ENCODE assay signal across 8 cellular contexts in the genomic region with DNA sequence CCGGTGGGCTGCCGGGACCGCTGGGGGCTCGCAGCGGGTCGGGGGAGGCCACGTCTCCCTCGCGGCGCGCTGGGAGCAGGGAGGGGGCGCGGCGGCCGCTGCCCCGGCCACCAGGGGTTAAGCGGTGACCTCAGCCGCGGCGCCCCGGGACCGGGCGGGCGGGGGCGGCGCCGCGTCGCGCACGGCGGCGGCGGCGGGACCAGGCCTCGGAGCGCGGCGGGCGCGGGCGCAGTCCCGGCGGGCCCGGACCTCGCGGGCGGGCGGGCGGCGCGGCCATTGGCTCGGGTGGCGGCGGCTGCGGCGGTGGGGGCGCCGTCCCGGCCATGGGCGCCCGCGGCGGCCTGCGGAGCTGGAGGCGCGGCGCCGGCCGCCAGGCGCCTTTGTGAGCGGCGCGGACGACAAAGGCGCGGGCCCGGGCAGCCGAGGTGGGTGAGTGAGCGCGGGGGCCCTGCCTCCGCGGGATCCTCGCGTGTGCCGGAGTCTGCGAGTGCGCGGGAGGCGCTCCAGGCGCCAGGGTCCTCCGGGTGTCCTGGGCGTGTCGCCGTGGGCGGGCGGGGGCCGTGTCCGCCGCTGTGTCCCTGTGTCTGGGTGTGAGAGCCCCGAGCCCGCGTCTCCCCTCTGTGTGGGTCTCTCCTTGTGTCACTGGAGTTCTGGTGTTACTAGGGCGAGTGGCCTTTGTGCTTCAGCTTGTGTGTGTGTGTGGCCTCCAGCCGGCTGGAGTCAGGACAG. TPM values are rescaled to one million over a fixed set of nuclear protein-coding genes. Genes with fewer than 3 reads are reported as not detected.
A peak's percentile ranks its signal among the peaks of the same experiment; 100 is the strongest.
DNase-seq lines count a peak whose midpoint lies in the region; TF ChIP-seq lines count a peak whose summit lies in the region.

A gene with protein sequence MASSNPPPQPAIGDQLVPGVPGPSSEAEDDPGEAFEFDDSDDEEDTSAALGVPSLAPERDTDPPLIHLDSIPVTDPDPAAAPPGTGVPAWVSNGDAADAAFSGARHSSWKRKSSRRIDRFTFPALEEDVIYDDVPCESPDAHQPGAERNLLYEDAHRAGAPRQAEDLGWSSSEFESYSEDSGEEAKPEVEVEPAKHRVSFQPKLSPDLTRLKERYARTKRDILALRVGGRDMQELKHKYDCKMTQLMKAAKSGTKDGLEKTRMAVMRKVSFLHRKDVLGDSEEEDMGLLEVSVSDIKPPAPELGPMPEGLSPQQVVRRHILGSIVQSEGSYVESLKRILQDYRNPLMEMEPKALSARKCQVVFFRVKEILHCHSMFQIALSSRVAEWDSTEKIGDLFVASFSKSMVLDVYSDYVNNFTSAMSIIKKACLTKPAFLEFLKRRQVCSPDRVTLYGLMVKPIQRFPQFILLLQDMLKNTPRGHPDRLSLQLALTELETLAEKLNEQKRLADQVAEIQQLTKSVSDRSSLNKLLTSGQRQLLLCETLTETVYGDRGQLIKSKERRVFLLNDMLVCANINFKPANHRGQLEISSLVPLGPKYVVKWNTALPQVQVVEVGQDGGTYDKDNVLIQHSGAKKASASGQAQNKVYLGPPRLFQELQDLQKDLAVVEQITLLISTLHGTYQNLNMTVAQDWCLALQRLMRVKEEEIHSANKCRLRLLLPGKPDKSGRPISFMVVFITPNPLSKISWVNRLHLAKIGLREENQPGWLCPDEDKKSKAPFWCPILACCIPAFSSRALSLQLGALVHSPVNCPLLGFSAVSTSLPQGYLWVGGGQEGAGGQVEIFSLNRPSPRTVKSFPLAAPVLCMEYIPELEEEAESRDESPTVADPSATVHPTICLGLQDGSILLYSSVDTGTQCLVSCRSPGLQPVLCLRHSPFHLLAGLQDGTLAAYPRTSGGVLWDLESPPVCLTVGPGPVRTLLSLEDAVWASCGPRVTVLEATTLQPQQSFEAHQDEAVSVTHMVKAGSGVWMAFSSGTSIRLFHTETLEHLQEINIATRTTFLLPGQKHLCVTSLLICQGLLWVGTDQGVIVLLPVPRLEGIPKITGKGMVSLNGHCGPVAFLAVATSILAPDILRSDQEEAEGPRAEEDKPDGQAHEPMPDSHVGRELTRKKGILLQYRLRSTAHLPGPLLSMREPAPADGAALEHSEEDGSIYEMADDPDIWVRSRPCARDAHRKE (N-terminal part only) (plus strand): TSS at position 173 of the 729 bp plus-strand sequence. CDS start 40,898 bp downstream, outside the sequence.

- H3K9me3 ChIP-seq in neural cell (ENCODE audit: low read length): no peaks in the 10 kb centered on the region

- H3F3A ChIP-seq in neural cell (ENCODE audit: insufficient read depth, low read length, poor library complexity, severe bottlenecking): no peaks in the 10 kb centered on the region

- H3K36me3 ChIP-seq in neural cell (ENCODE audit: insufficient read depth, low read length): no peaks in the 10 kb centered on the region

- peak within 1 kb of the TSS; percentile 98 for H3K9ac ChIP-seq in neural cell (ENCODE audit: low read length)

- no peak for TF ChIP-seq EP300 in neural cell (conservative IDR thresholded peaks at IDR 0.05; ENCODE audit: poor library complexity, severe bottlenecking)

- TF ChIP-seq RAD21 in neural cell (conservative IDR thresholded peaks at IDR 0.05): no peak

- no peaks in the 10 kb centered on the region for H3K27me3 ChIP-seq in neural cell (ENCODE audit: insufficient read depth, low read depth, low read length)

- peak within 1 kb of the TSS; percentile 75 for H2AFZ ChIP-seq in neural cell (ENCODE audit: low read depth, low read length)

- no peaks in the 10 kb centered on the region for H4K20me1 ChIP-seq in neural cell (ENCODE audit: insufficient read depth)

- no peaks in the 10 kb centered on the region for H3K9me2 ChIP-seq in neural cell (ENCODE audit: insufficient read depth, low read length)

- H3K4me2 ChIP-seq in neural cell (ENCODE audit: low read length): peak within 1 kb of the TSS; percentile 92

- H3K79me2 ChIP-seq in neural cell (replicated peaks; ENCODE audit: insufficient read depth, low read length): peaks cover 31% of the 10 kb centered on the region

- DNase-seq in GM03348 (ENCODE audit: low spot score) (peak; percentile 87), RPMI8226 (peak; percentile 49), fibroblast of the aortic adventitia (ENCODE audit: low read depth) (no peak), NCI-H2081 (lab: John Stamatoyannopoulos, UW) (no peak), HUDEP-2 (lab: John Stamatoyannopoulos, UW; ENCODE audit: unreplicated experiment in 76 of 76) (no peak), NCI-H2171 (lab: John Stamatoyannopoulos, UW) (no peak)
- no peak for DNase-seq in effector CD8-positive, alpha-beta T cell (lab: John Stamatoyannopoulos, UW)

- H3K4me3 ChIP-seq in fibroblast of the aortic adventitia (ENCODE audit: low read depth, low read length) (peak within 1 kb of the TSS; percentile 88), neural cell (ENCODE audit: low read length) (peak within 1 kb of the TSS; percentile 99)

- TF ChIP-seq CTCF in fibroblast of the aortic adventitia (IDR thresholded peaks at IDR 0.05; ENCODE audit: insufficient read depth, low read length) (no peak), neural cell (IDR thresholded peaks at IDR 0.05; ENCODE audit: poor library complexity, severe bottlenecking) (no peak)

- peak within 1 kb of the TSS; percentile 90 for H3K27ac ChIP-seq in neural cell (ENCODE audit: low read length)

TF ChIP-seq in neural cell, 6 proteins besides CTCF, POLR2A, EP300 and RAD21:
- TF ChIP-seq MXI1 (conservative IDR thresholded peaks at IDR 0.05; ENCODE audit: poor library complexity, severe bottlenecking): peak; percentile 48
- peak; percentile 42 for TF ChIP-seq POLR2AphosphoS5 (IDR thresholded peaks at IDR 0.05)
- TF ChIP-seq EZH2 (IDR thresholded peaks at IDR 0.05; ENCODE audit: borderline replicate concordance, insufficient read depth, low read length, poor library complexity, severe bottlenecking): no peak
- peak; percentile 51 for TF ChIP-seq REST (IDR thresholded peaks at IDR 0.05; ENCODE audit: borderline replicate concordance)

RNA-seq across cellular contexts. Expression of the gene that starts here (rescaled TPM):
- total RNA-seq in fibroblast of the aortic adventitia (ENCODE audit: low replicate concordance): 13.6 and 23.9 TPM in 2 replicates
- polyA plus RNA-seq in neural cell: 123 and 142 TPM in 2 replicates
- polyA minus RNA-seq in neural cell: 74.5 and 77.4 TPM in 2 replicates

Comparison
In these comparisons a context has a peak if more than half of its experiments do, and no peak if none do; other contexts are left out.
1. DNase-seq: peak in GM03348 (single experiment) and RPMI8226 (single experiment); none in fibroblast of the aortic adventitia (single experiment), effector CD8-positive, alpha-beta T cell (single experiment), NCI-H2081 (0 of 2), HUDEP-2 (0 of 76) and NCI-H2171 (single experiment).